21 cellular contexts compared by ENCODE assay signal in the genomic region with DNA sequence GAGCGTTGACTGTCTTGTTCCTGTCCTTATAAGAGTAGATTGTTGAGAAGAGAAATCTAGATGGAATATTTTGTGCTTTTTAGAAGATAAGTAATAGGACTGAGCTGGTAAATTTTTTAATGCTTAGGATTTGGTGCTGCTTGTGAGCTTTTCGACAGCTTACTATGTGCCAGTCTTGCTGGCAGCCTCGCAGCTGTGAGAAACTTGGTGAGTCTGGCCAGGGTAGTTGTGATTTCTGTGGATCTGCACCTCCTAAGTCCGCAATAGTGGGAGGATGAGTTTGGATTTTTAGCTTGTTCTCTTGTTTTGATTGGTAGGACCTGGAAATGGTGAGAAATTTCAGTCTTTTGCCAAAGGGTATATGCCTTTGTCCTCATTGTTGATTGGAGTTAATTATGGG. TPM values are rescaled to one million over a fixed set of nuclear protein-coding genes. Genes with fewer than 3 reads are reported as not detected.
A peak's percentile ranks its signal among the peaks of the same experiment; 100 is the strongest.
DNase-seq lines count a peak whose midpoint lies in the region; ATAC-seq and TF ChIP-seq lines count a peak whose summit lies in the region.
"Had no signal": no experiment of that assay in that cellular context is flagged by ENCODE, and none has a peak within 500 bp of the region (broad histone marks: within the 10 kb centered on the region; RNA-seq: fewer than 3 reads in every experiment).

No MANE protein-coding gene starts in this region.

- no peaks in the 10 kb centered on the region for H3K9me3 Mint-ChIP-seq in CD4-positive, CD25-positive, alpha-beta regulatory T cell
- H3K9me3 Mint-ChIP-seq in brain, result no peaks in the 10 kb centered on the region
- H3K9me3 Mint-ChIP-seq in neural crest cell, result no peaks in the 10 kb centered on the region
- H3K9me3 Mint-ChIP-seq: activated CD4-positive, alpha-beta T cell treated with anti-CD3 and anti-CD28 coated beads, Interleukin-2, amount 10 ng/mL, durations not matched to agents 24 days and 14 days; activated naive CD8-positive, alpha-beta T cell treated with anti-CD3 and anti-CD28 coated beads, Interleukin-2, amount 10 ng/mL, durations not matched to agents 7 days and 5 days; activated T-helper 17 cell treated with anti-CD3 and anti-CD28 coated beads, Interleukin-2, amount 50 U/mL, for 72 hours; CD4-positive, alpha-beta memory T cell had no signal

- in situ Hi-C loops in G401 (cut with HindIII; ENCODE audit: low sequenced_read_pairs), result no loop called here

- no peaks in the 10 kb centered on the region for H3K27me3 ChIP-seq in CD4-positive, CD25-positive, alpha-beta regulatory T cell (ENCODE audit: control insufficient read depth, insufficient read depth, low read length)
- H3K27me3 ChIP-seq in HUES6 (ENCODE audit: control insufficient read depth, insufficient read depth, low read length), result no peaks in the 10 kb centered on the region
- H3K27me3 ChIP-seq: body of pancreas, colonic mucosa, ovary had no signal

- peaks cover 4% of the 10 kb centered on the region for H3K36me3 Mint-ChIP-seq in CD4-positive, CD25-positive, alpha-beta regulatory T cell
- no peaks in the 10 kb centered on the region for H3K36me3 Mint-ChIP-seq in brain
- no peaks in the 10 kb centered on the region for H3K36me3 Mint-ChIP-seq in neural crest cell (ENCODE audit: low read depth)

- no peak overlapping the region for H3K4me3 ChIP-seq in CD4-positive, CD25-positive, alpha-beta regulatory T cell (ENCODE audit: low read depth, low read length)
- no peak overlapping the region for H3K4me3 ChIP-seq in HUES6 (ENCODE audit: low read depth, low read length)
- H3K4me3 ChIP-seq: body of pancreas, colonic mucosa, ovary, thoracic aorta had no signal

- H3K4me1 Mint-ChIP-seq in CD4-positive, CD25-positive, alpha-beta regulatory T cell, result peaks cover 17 to 55% (median 45%) of the 10 kb centered on the region in 4 donors
- H3K4me1 Mint-ChIP-seq in brain, result peaks cover 79% of the 10 kb centered on the region
- peaks cover 60% of the 10 kb centered on the region for H3K4me1 Mint-ChIP-seq in neural crest cell

- peaks cover 31% of the 10 kb centered on the region for H3K4me1 ChIP-seq in CD4-positive, CD25-positive, alpha-beta regulatory T cell (ENCODE audit: control insufficient read depth, insufficient read depth, low read length, poor library complexity, severe bottlenecking)
- H3K4me1 ChIP-seq in HUES6 (ENCODE audit: control insufficient read depth, insufficient read depth, low read length), result peaks cover 36% of the 10 kb centered on the region
- H3K4me1 ChIP-seq: colonic mucosa had no signal

- peak overlapping the region; percentile 3 for H3K9ac ChIP-seq in HUES6 (ENCODE audit: low read length)

- TF ChIP-seq CTCF in brain (conservative IDR thresholded peaks at IDR 0.05) (no peak), neural crest cell (conservative IDR thresholded peaks at IDR 0.05) (no peak)

- no peak overlapping the region for H3K27ac ChIP-seq in CD4-positive, CD25-positive, alpha-beta regulatory T cell (ENCODE audit: insufficient read depth, low read length, poor library complexity, severe bottlenecking)
- no peak overlapping the region for H3K27ac ChIP-seq in HUES6 (ENCODE audit: low read depth, low read length)
- H3K27ac ChIP-seq: body of pancreas, colonic mucosa, ovary had no signal

- no peaks in the 10 kb centered on the region for H3K36me3 ChIP-seq in CD4-positive, CD25-positive, alpha-beta regulatory T cell (ENCODE audit: control insufficient read depth, insufficient read depth, low read length)
- no peaks in the 10 kb centered on the region for H3K36me3 ChIP-seq in HUES6 (ENCODE audit: control insufficient read depth, insufficient read depth, low read length)
- H3K36me3 ChIP-seq: colonic mucosa, ovary, thoracic aorta had no signal

- no peak for ATAC-seq in CD4-positive, CD25-positive, alpha-beta regulatory T cell (ENCODE audit: low read depth in 2 of 2)
- ATAC-seq in HG03045 (IDR thresholded peaks at IDR 0.05; ENCODE audit: unreplicated experiment), result no peak
- ATAC-seq: activated T-helper 17 cell treated with anti-CD3 and anti-CD28 coated beads, Interleukin-2, amount 50 U/mL, for 72 hours; body of pancreas; left ventricle myocardium superior; Right ventricle myocardium inferior; sciatic nerve had no signal

- DNase-seq in CD4-positive, CD25-positive, alpha-beta regulatory T cell, result no peak
- no peak for DNase-seq in neural crest cell (ENCODE audit: low read depth, low spot score)
- no peak for DNase-seq in NCI-H82 treated with DMSO at 0.1 percent for 48 hours (lab: John Stamatoyannopoulos, UW; ENCODE audit: unreplicated experiment)
- no peak for DNase-seq in NCI-H1048 (lab: John Stamatoyannopoulos, UW)
- no peak for DNase-seq in G401 (ENCODE audit: low spot score)
- DNase-seq: activated CD4-positive, alpha-beta T cell treated with anti-CD3 and anti-CD28 coated beads, Interleukin-2, amount 10 ng/mL, durations not matched to agents 24 days and 14 days; activated naive CD8-positive, alpha-beta T cell treated with anti-CD3 and anti-CD28 coated beads, Interleukin-2, amount 10 ng/mL, durations not matched to agents 7 days and 5 days; body of pancreas; CD4-positive, alpha-beta memory T cell; colonic mucosa; left ventricle myocardium superior; NCI-H510A treated with DMSO at 0.1 percent for 48 hours; ovary had no signal

- peak overlapping the region in 1 of 3 donors; percentile 15 for H3K27ac Mint-ChIP-seq in CD4-positive, CD25-positive, alpha-beta regulatory T cell
- H3K27ac Mint-ChIP-seq in brain (peak overlapping the region in 4 of 5 experiments; percentile 79 to 93 (median 80)), neural crest cell (ENCODE audit: unreplicated experiment) (no peak overlapping the region)
- H3K27ac Mint-ChIP-seq: activated CD4-positive, alpha-beta T cell treated with anti-CD3 and anti-CD28 coated beads, Interleukin-2, amount 10 ng/mL, durations not matched to agents 24 days and 14 days; activated naive CD8-positive, alpha-beta T cell treated with anti-CD3 and anti-CD28 coated beads, Interleukin-2, amount 10 ng/mL, durations not matched to agents 7 days and 5 days; activated T-helper 17 cell treated with anti-CD3 and anti-CD28 coated beads, Interleukin-2, amount 50 U/mL, for 72 hours had no signal

- no peaks in the 10 kb centered on the region for H3K27me3 Mint-ChIP-seq in CD4-positive, CD25-positive, alpha-beta regulatory T cell
- H3K27me3 Mint-ChIP-seq in brain (peaks cover 2% of the 10 kb centered on the region), neural crest cell (ENCODE audit: low read depth) (no peaks in the 10 kb centered on the region)
- H3K27me3 Mint-ChIP-seq: activated CD4-positive, alpha-beta T cell treated with anti-CD3 and anti-CD28 coated beads, Interleukin-2, amount 10 ng/mL, durations not matched to agents 24 days and 14 days; activated naive CD8-positive, alpha-beta T cell treated with anti-CD3 and anti-CD28 coated beads, Interleukin-2, amount 10 ng/mL, durations not matched to agents 7 days and 5 days; activated T-helper 17 cell treated with anti-CD3 and anti-CD28 coated beads, Interleukin-2, amount 50 U/mL, for 72 hours; CD4-positive, alpha-beta memory T cell had no signal

- peak overlapping the region; percentile 16 to 91 (median 50) for H3K4me3 Mint-ChIP-seq in CD4-positive, CD25-positive, alpha-beta regulatory T cell
- peak overlapping the region; percentile 79 to 90 (median 89) for H3K4me3 Mint-ChIP-seq in brain
- peak overlapping the region; percentile 90 for H3K4me3 Mint-ChIP-seq in neural crest cell
- H3K4me3 Mint-ChIP-seq: activated naive CD8-positive, alpha-beta T cell treated with anti-CD3 and anti-CD28 coated beads, Interleukin-2, amount 10 ng/mL, durations not matched to agents 7 days and 5 days had no signal

- no peaks in the 10 kb centered on the region for H3K9me3 ChIP-seq in CD4-positive, CD25-positive, alpha-beta regulatory T cell (ENCODE audit: control insufficient read depth in 2 of 2, low read length in 2 of 2)
- no peaks in the 10 kb centered on the region for H3K9me3 ChIP-seq in HUES6 (ENCODE audit: control insufficient read depth, insufficient read depth, low read depth, low read length)
- H3K9me3 ChIP-seq: body of pancreas, colonic mucosa, ovary, thoracic aorta had no signal

RNA-seq across cellular contexts. Expression of a gene that starts 3.6 kb away (rescaled TPM):
- 14.4 TPM for total RNA-seq in CD4-positive, CD25-positive, alpha-beta regulatory T cell
- polyA plus RNA-seq in CD4-positive, CD25-positive, alpha-beta regulatory T cell, result under 1 TPM; 0.32 to 0.47 (median 0.38) TPM
- 35.3 TPM for polyA plus RNA-seq in brain (ENCODE audit: insufficient read depth, low read depth, low replicate concordance)
- total RNA-seq in neural crest cell, result 35.3 and 37.9 TPM in 2 replicates
- total RNA-seq in G401 (2014; rRNA removed; shearing (Covaris generic)), result 12.7 and 14.9 TPM in 2 replicates

RNA-seq across cellular contexts. Expression of a gene that starts 11.5 kb away (rescaled TPM):
- 0.07 TPM for total RNA-seq in CD4-positive, CD25-positive, alpha-beta regulatory T cell
- not detected for polyA plus RNA-seq in CD4-positive, CD25-positive, alpha-beta regulatory T cell
- 1.2 TPM for polyA plus RNA-seq in brain (ENCODE audit: insufficient read depth, low read depth, low replicate concordance)
- total RNA-seq in neural crest cell, result 0.07 and 0.20 TPM in 2 replicates
- total RNA-seq in G401 (2014; rRNA removed; shearing (Covaris generic)), result not detected in 2 replicates
- total RNA-seq: activated CD4-positive, alpha-beta T cell treated with anti-CD3 and anti-CD28 coated beads, Interleukin-2, amount 10 ng/mL, durations not matched to agents 24 days and 14 days; left ventricle myocardium superior; Right ventricle myocardium inferior had no signal
- polyA plus RNA-seq: AG04450; CD4-positive, alpha-beta memory T cell had no signal

RNA-seq across cellular contexts. Expression of a gene that starts 58.3 kb away (rescaled TPM):
- 12.8 TPM for total RNA-seq in CD4-positive, CD25-positive, alpha-beta regulatory T cell
- 10 to 100 TPM; 27.1 to 35.0 (median 30.5) TPM for polyA plus RNA-seq in CD4-positive, CD25-positive, alpha-beta regulatory T cell
- polyA plus RNA-seq in brain (ENCODE audit: insufficient read depth, low read depth, low replicate concordance), result 44.3 TPM
- total RNA-seq in neural crest cell, result 45.5 and 47.5 TPM in 2 replicates
- 81.2 and 90.6 TPM in 2 replicates for total RNA-seq in G401 (2014; rRNA removed; shearing (Covaris generic))
